Comparison of ENCODE assay signal across 13 cellular contexts in genomic region chr11:5626191-5626590, GRCh38. TPM values are rescaled to one million over a fixed set of nuclear protein-coding genes. Genes with fewer than 3 reads are reported as not detected.
DNase-seq lines count a peak whose midpoint lies in the region; ATAC-seq lines count a peak whose summit lies in the region.
"Had no signal": no experiment of that assay in that cellular context is flagged by ENCODE, and none has a peak within 500 bp of the region (broad histone marks: within the 10 kb centered on the region; RNA-seq: fewer than 3 reads in every experiment).

No MANE protein-coding gene starts in this region.

- no peaks in the 10 kb centered on the region for H3K27me3 Mint-ChIP-seq in activated naive CD4-positive, alpha-beta T cell treated with anti-CD3 and anti-CD28 coated beads for 36 hours (ENCODE audit: low read depth)
- no peaks in the 10 kb centered on the region for H3K27me3 Mint-ChIP-seq in T-cell
- no peaks in the 10 kb centered on the region for H3K27me3 Mint-ChIP-seq in stimulated activated memory B cell treated with anti-CD40 and anti-IgM and Interleukin-4, amounts not matched to agents 10 μg/mL and 1 μg/mL and 100 μg/mL, for 72 hours

- peaks cover 4% of the 10 kb centered on the region for H3K36me3 Mint-ChIP-seq in activated naive CD4-positive, alpha-beta T cell treated with anti-CD3 and anti-CD28 coated beads for 36 hours (ENCODE audit: low read depth)
- peaks cover 26% of the 10 kb centered on the region for H3K36me3 Mint-ChIP-seq in T-cell
- H3K36me3 Mint-ChIP-seq in stimulated activated memory B cell treated with anti-CD40 and anti-IgM and Interleukin-4, amounts not matched to agents 10 μg/mL and 1 μg/mL and 100 μg/mL, for 72 hours: peaks cover 25% of the 10 kb centered on the region

- intact Hi-C loops in activated naive CD4-positive, alpha-beta T cell treated with anti-CD3 and anti-CD28 coated beads for 36 hours (cut with micrococcal nuclease): loop anchor here (5.0 to 10.0 kb wide), 2 partner anchors 609 to 856 kb away; partner anchors contain the start of genes ARFIP2, CNGA4, FHIP1B and TIMM10B

- DNase-seq in activated naive CD4-positive, alpha-beta T cell treated with anti-CD3 and anti-CD28 coated beads for 36 hours: no peak
- no peak for DNase-seq in activated naive CD4-positive, alpha-beta T cell (lab: John Stamatoyannopoulos, UW)
- DNase-seq in T-cell: no peak
- DNase-seq in fibroblast of gingiva (ENCODE audit: low read depth): peak; percentile 30
- no peak for DNase-seq in NCI-H2227 (lab: John Stamatoyannopoulos, UW; ENCODE audit: unreplicated experiment)
- DNase-seq in HuH-7.5 (ENCODE audit: low spot score): no peak
- DNase-seq: cortex of kidney, heart right ventricle, NCI-H1105 had no signal

- POLR2A ChIA-PET in T-cell (lab: Charles Lee): no interaction called here

- no peaks in the 10 kb centered on the region for H3K9me3 Mint-ChIP-seq in activated naive CD4-positive, alpha-beta T cell treated with anti-CD3 and anti-CD28 coated beads for 36 hours
- no peaks in the 10 kb centered on the region for H3K9me3 Mint-ChIP-seq in T-cell
- H3K9me3 Mint-ChIP-seq in stimulated activated memory B cell treated with anti-CD40 and anti-IgM and Interleukin-4, amounts not matched to agents 10 μg/mL and 1 μg/mL and 100 μg/mL, for 72 hours: no peaks in the 10 kb centered on the region

- CTCF ChIA-PET in activated naive CD4-positive, alpha-beta T cell treated with anti-CD3 and anti-CD28 coated beads for 36 hours (lab: Charles Lee): interaction anchor here (0.7 to 1.8 kb wide), 2 partner anchors 58 to 1724 kb away, joined by 4 read pairs; no protein-coding TSS in a partner anchor
- CTCF ChIA-PET in T-cell (lab: Charles Lee): no interaction called here

- H3K4me3 Mint-ChIP-seq in activated naive CD4-positive, alpha-beta T cell treated with anti-CD3 and anti-CD28 coated beads for 36 hours: peak overlapping the region; percentile 87
- H3K4me3 Mint-ChIP-seq in T-cell: peak overlapping the region; percentile 83 to 97 (median 87)
- peak overlapping the region; percentile 77 for H3K4me3 Mint-ChIP-seq in stimulated activated memory B cell treated with anti-CD40 and anti-IgM and Interleukin-4, amounts not matched to agents 10 μg/mL and 1 μg/mL and 100 μg/mL, for 72 hours

- peak overlapping the region; percentile 70 for H3K27ac Mint-ChIP-seq in activated naive CD4-positive, alpha-beta T cell treated with anti-CD3 and anti-CD28 coated beads for 36 hours
- H3K27ac Mint-ChIP-seq in T-cell: peak overlapping the region; percentile 92 to 93
- peak overlapping the region; percentile 76 for H3K27ac Mint-ChIP-seq in stimulated activated memory B cell treated with anti-CD40 and anti-IgM and Interleukin-4, amounts not matched to agents 10 μg/mL and 1 μg/mL and 100 μg/mL, for 72 hours

- ATAC-seq in T-cell (replicated peaks in 1 of 4) (no peak), HG03175 (IDR thresholded peaks at IDR 0.05; ENCODE audit: unreplicated experiment) (no peak)
- ATAC-seq in stimulated activated memory B cell treated with anti-CD40 and anti-IgM and Interleukin-4, amounts not matched to agents 10 μg/mL and 1 μg/mL and 100 μg/mL, for 72 hours: no peak

- peaks cover 38% of the 10 kb centered on the region for H3K4me1 Mint-ChIP-seq in activated naive CD4-positive, alpha-beta T cell treated with anti-CD3 and anti-CD28 coated beads for 36 hours (ENCODE audit: low read depth)
- peaks cover 51 to 60% (median 60%) of the 10 kb centered on the region in 3 donors for H3K4me1 Mint-ChIP-seq in T-cell
- H3K4me1 Mint-ChIP-seq in stimulated activated memory B cell treated with anti-CD40 and anti-IgM and Interleukin-4, amounts not matched to agents 10 μg/mL and 1 μg/mL and 100 μg/mL, for 72 hours: peaks cover 54% of the 10 kb centered on the region

RNA-seq across cellular contexts. Expression of gene TRIM34, which starts 1.4 kb away (rescaled TPM):
- total RNA-seq in activated naive CD4-positive, alpha-beta T cell treated with anti-CD3 and anti-CD28 coated beads for 36 hours: 10 to 100 TPM; 12.8 to 12.9 TPM
- 10 to 100 TPM in 3 of 5 donors, 1 to 10 TPM in 2; 7.4 to 13.5 (median 10.4) TPM for total RNA-seq in T-cell

RNA-seq across cellular contexts. Expression of gene TRIM6, which starts 29.8 kb away (rescaled TPM):
- 1 to 10 TPM; 2.1 to 2.6 TPM for total RNA-seq in activated naive CD4-positive, alpha-beta T cell treated with anti-CD3 and anti-CD28 coated beads for 36 hours
- under 1 TPM in 2 of 5 donors, not detected in 3; 0.13 to 0.14 TPM for total RNA-seq in T-cell

RNA-seq across cellular contexts. Expression of gene OR52B6, which starts 45.5 kb away (rescaled TPM):
- not detected for total RNA-seq in activated naive CD4-positive, alpha-beta T cell treated with anti-CD3 and anti-CD28 coated beads for 36 hours
- total RNA-seq in T-cell: not detected
- total RNA-seq: heart right ventricle; mononuclear cell; T-helper 2 cell treated with Interferon-gamma antibody and Interleukin-4, amounts not matched to agents 100 ng/mL and 5 ng/mL, for 36 hours had no signal

RNA-seq across cellular contexts. Expression of gene TRIM5, which starts 58.7 kb away (rescaled TPM):
- total RNA-seq in activated naive CD4-positive, alpha-beta T cell treated with anti-CD3 and anti-CD28 coated beads for 36 hours: 10 to 100 TPM; 37.2 to 38.0 TPM
- total RNA-seq in T-cell: 10 to 100 TPM; 17.6 to 38.2 (median 31.6) TPM
